In genomic region chr10:122056431-122057094, GRCh38 we compare ENCODE assay signal across 1 cellular context.
TF ChIP-seq lines count a peak whose summit lies in the region.

No MANE protein-coding gene starts in this region.

TF ChIP-seq in HepG2, 621 proteins besides CTCF, POLR2A, EP300 and RAD21 (continued from another document):
- TF ChIP-seq FOXP4 (CRISPR knock-in tag; IDR thresholded peaks at IDR 0.05) (peak; percentile 81), ZNF839 (CRISPR knock-in tag; IDR thresholded peaks at IDR 0.05; ENCODE audit: borderline replicate concordance) (no peak), REXO4 (CRISPR knock-in tag; IDR thresholded peaks at IDR 0.05; ENCODE audit: borderline replicate concordance) (no peak), ZNF446 (CRISPR knock-in tag; IDR thresholded peaks at IDR 0.05) (no peak)
